Comparison of ENCODE assay signal across 13 cellular contexts in the genomic region with DNA sequence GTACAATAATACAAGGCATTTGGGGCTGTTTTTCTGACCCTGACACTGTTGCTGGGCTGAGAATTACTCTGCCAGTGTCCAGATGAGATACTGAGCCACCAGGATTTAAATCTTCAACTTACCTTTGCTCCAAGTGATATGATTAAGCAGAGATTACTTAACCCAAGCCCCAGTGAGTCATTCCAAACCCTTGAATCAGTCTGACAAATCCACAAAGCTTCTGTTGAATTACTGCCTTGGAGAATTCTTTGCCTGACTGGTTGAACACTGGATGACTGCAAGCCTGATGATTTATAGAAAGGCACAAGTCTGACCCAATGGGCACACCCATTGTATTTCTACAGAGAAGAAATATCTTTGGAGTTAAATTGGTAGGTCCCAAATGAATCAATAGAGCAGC.
DNase-seq lines count a peak whose midpoint lies in the region; ATAC-seq and TF ChIP-seq lines count a peak whose summit lies in the region.
"Had no signal": no experiment of that assay in that cellular context is flagged by ENCODE, and none has a peak within 500 bp of the region (broad histone marks: within the 10 kb centered on the region; RNA-seq: fewer than 3 reads in every experiment).

No MANE protein-coding gene starts in this region.

- DNase-seq in activated T-cell treated with anti-CD3 and anti-CD28 coated beads, Interleukin-2, amount 50 U/mL, for 4 hours: no peak
- no peak for DNase-seq in activated T-cell treated with anti-CD3 and anti-CD28 coated beads, Interleukin-2, amount 50 U/mL, for 1 hour
- peak; percentile 88 to 96 for DNase-seq in SW 1271 (lab: John Stamatoyannopoulos, UW)
- DNase-seq in hepatic stellate cell (ENCODE audit: low spot score): peak; percentile 65
- no peak for DNase-seq in upper lobe of right lung
- DNase-seq in Peyer's patch: no peak
- no peak for DNase-seq in stimulated activated CD4-positive, alpha-beta T cell treated with anti-CD3 and anti-CD28 coated beads, Interleukin-4, amount 100 ng/mL, for 4 hours
- DNase-seq: activated B cell treated with CpG ODN at 0.5 μM for 24 hours, aorta, BE2C, NCI-H2029 treated with DMSO at 0.1 percent for 48 hours, posterior cingulate gyrus had no signal

- H3K9me3 ChIP-seq in upper lobe of right lung (no peaks in the 10 kb centered on the region), Peyer's patch (no peaks in the 10 kb centered on the region)
- H3K9me3 ChIP-seq: BE2C had no signal

- H3K4me3 ChIP-seq in upper lobe of right lung (no peak overlapping the region), Peyer's patch (no peak overlapping the region)

- no peak for TF ChIP-seq CTCF in upper lobe of right lung (IDR thresholded peaks at IDR 0.05)
- TF ChIP-seq CTCF in Peyer's patch (IDR thresholded peaks at IDR 0.05): no peak

- H3K4me1 ChIP-seq in upper lobe of right lung: no peaks in the 10 kb centered on the region
- H3K4me1 ChIP-seq in Peyer's patch: no peaks in the 10 kb centered on the region
- H3K4me1 ChIP-seq: BE2C had no signal

- H3K27me3 Mint-ChIP-seq in activated T-cell treated with anti-CD3 and anti-CD28 coated beads, Interleukin-2, amount 50 U/mL, for 4 hours (ENCODE audit: low read depth): peaks cover 6% of the 10 kb centered on the region

- no peak for TF ChIP-seq POLR2A in Peyer's patch (IDR thresholded peaks at IDR 0.05)

- H3K4me1 Mint-ChIP-seq in activated T-cell treated with anti-CD3 and anti-CD28 coated beads, Interleukin-2, amount 50 U/mL, for 4 hours (ENCODE audit: low read depth): no peaks in the 10 kb centered on the region

- intact Hi-C loops in upper lobe of right lung (cut with DNase I): no loop called here

- no peak overlapping the region for H3K4me3 Mint-ChIP-seq in activated T-cell treated with anti-CD3 and anti-CD28 coated beads, Interleukin-2, amount 50 U/mL, for 4 hours
- H3K4me3 Mint-ChIP-seq: activated B cell treated with CpG ODN at 0.5 μM for 24 hours had no signal

- ATAC-seq in activated T-cell treated with anti-CD3 and anti-CD28 coated beads, Interleukin-2, amount 50 U/mL, for 4 hours: peak; percentile 53 to 70
- peak; percentile 55 for ATAC-seq in upper lobe of right lung
- no peak for ATAC-seq in HG03469 (IDR thresholded peaks at IDR 0.05; ENCODE audit: unreplicated experiment)

- no peak overlapping the region for H3K27ac ChIP-seq in upper lobe of right lung
- H3K27ac ChIP-seq in Peyer's patch: peak overlapping the region in 1 of 4 donors; percentile 21

- no peaks in the 10 kb centered on the region for H3K36me3 Mint-ChIP-seq in activated T-cell treated with anti-CD3 and anti-CD28 coated beads, Interleukin-2, amount 50 U/mL, for 4 hours (ENCODE audit: insufficient read depth)

- H3K27me3 ChIP-seq in upper lobe of right lung: no peaks in the 10 kb centered on the region
- no peaks in the 10 kb centered on the region for H3K27me3 ChIP-seq in Peyer's patch
- H3K27me3 ChIP-seq: BE2C had no signal

- H3K9me3 Mint-ChIP-seq in activated T-cell treated with anti-CD3 and anti-CD28 coated beads, Interleukin-2, amount 50 U/mL, for 4 hours: no peaks in the 10 kb centered on the region
- H3K9me3 Mint-ChIP-seq: activated B cell treated with CpG ODN at 0.5 μM for 24 hours had no signal

- H3K36me3 ChIP-seq in upper lobe of right lung (no peaks in the 10 kb centered on the region), Peyer's patch (no peaks in the 10 kb centered on the region)
- H3K36me3 ChIP-seq: BE2C had no signal

Comparison
In these comparisons a context has a peak if more than half of its experiments do, and no peak if none do; other contexts are left out.
1. DNase-seq: peak in SW 1271 (2 of 2) and hepatic stellate cell (single experiment); none in activated T-cell treated with anti-CD3 and anti-CD28 coated beads, Interleukin-2, amount 50 U/mL, for 4 hours (single experiment), activated T-cell treated with anti-CD3 and anti-CD28 coated beads, Interleukin-2, amount 50 U/mL, for 1 hour (single experiment), upper lobe of right lung (single experiment), Peyer's patch (0 of 3) and stimulated activated CD4-positive, alpha-beta T cell treated with anti-CD3 and anti-CD28 coated beads, Interleukin-4, amount 100 ng/mL, for 4 hours (0 of 2).